ENCODE assay signal across 26 cellular contexts in the genomic region with DNA sequence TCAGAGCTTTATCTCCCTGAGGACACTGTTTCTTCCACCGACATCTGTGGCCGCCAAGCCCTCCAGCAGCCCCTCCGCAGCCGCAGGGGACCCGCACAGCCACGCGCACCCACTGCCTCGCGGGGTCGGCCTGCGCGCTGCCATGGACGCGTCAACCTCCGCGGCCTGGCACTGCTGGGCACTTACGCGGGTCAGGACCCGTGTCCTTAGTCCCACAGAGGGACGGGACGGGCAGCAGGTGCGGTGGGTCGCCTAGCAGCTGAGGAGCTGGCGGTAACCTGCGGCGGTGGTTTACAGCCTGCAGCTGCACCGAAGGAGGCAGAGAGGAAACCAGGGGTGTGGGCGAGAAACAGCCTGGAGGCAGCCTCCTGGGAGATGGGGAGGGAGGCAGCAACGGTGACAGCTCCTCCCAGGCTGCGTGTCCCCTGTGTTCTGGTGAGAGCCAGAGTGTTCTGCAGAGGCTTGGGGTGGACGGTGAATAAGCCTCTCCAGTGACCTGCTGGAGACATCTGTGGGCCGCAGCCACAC.
"Had no signal": no experiment of that assay in that cellular context is flagged by ENCODE, and none has a peak within 500 bp of the region (broad histone marks: within the 10 kb centered on the region; RNA-seq: fewer than 3 reads in every experiment).

No MANE protein-coding gene starts in this region.

- H3K4me3 ChIP-seq: Peyer's patch, SJCRH30 had no signal

- H3K4me1 Mint-ChIP-seq: activated naive CD8-positive, alpha-beta T cell treated with anti-CD3 and anti-CD28 coated beads, Interleukin-2, amount 50 U/mL, for 24 hours; brain; central memory CD8-positive, alpha-beta T cell; T-helper 17 cell had no signal

- FAIRE-seq: astrocyte had no signal

- ATAC-seq: activated CD8-positive, alpha-beta T cell treated with anti-CD3 and anti-CD28 coated beads, Interleukin-2, amount 10 ng/mL, durations not matched to agents 7 days and 5 days; activated naive CD4-positive, alpha-beta T cell treated with anti-CD3 and anti-CD28 coated beads, Interleukin-2, amount 50 U/mL, for 72 hours; activated naive CD8-positive, alpha-beta T cell treated with anti-CD3 and anti-CD28 coated beads, Interleukin-2, amount 50 U/mL, for 24 hours; T-helper 17 cell; WTC11 had no signal

- H3K36me3 Mint-ChIP-seq: activated naive CD4-positive, alpha-beta T cell treated with anti-CD3 and anti-CD28 coated beads, Interleukin-2, amount 50 U/mL, for 72 hours; brain; WTC11 had no signal

- DNase-seq: activated CD4-positive, alpha-beta T cell treated with anti-CD3 and anti-CD28 coated beads for 48 hours; activated CD4-positive, alpha-beta T cell treated with anti-CD3 and anti-CD28 coated beads, Interleukin-2, amount 50 U/mL, for 4 hours; activated CD4-positive, CD25-positive, alpha-beta regulatory T cell treated with anti-CD3 and anti-CD28 coated beads, Interleukin-2, amount 50 U/mL, for 72 hours; activated CD8-positive, alpha-beta memory T cell treated with anti-CD3 and anti-CD28 coated beads, Interleukin-2, amount 50 U/mL, for 48 hours; activated CD8-positive, alpha-beta T cell treated with anti-CD3 and anti-CD28 coated beads, Interleukin-2, amount 10 ng/mL, durations not matched to agents 7 days and 5 days; activated naive CD4-positive, alpha-beta T cell treated with Interleukin-2 at 50 U/mL for 16 hours; activated naive CD8-positive, alpha-beta T cell treated with anti-CD3 and anti-CD28 coated beads, Interleukin-2, amount 50 U/mL, for 24 hours; activated T-cell treated with anti-CD3 and anti-CD28 coated beads, Interleukin-2, amount 50 U/mL, for 1 hour; amniotic stem cell; NCI-H1092; NCI-H1417; NCI-H1930; NCI-H2171 treated with DMSO at 0.1 percent for 48 hours; NCI-H226; NCI-H526 treated with DMSO at 0.1 percent for 48 hours; Peyer's patch; Right ventricle myocardium superior; SJCRH30; T-helper 17 cell; T-helper 9 cell had no signal

- H3K27ac Mint-ChIP-seq: activated CD8-positive, alpha-beta T cell treated with anti-CD3 and anti-CD28 coated beads, Interleukin-2, amount 10 ng/mL, durations not matched to agents 7 days and 5 days; activated naive CD4-positive, alpha-beta T cell treated with anti-CD3 and anti-CD28 coated beads, Interleukin-2, amount 50 U/mL, for 72 hours; activated naive CD8-positive, alpha-beta T cell treated with anti-CD3 and anti-CD28 coated beads, Interleukin-2, amount 50 U/mL, for 24 hours; brain; T-helper 17 cell; WTC11 had no signal

- H3K27ac ChIP-seq: Peyer's patch, RWPE1, SJCRH30 had no signal

- H3K9me3 Mint-ChIP-seq: activated naive CD4-positive, alpha-beta T cell treated with anti-CD3 and anti-CD28 coated beads, Interleukin-2, amount 50 U/mL, for 72 hours; activated naive CD8-positive, alpha-beta T cell treated with anti-CD3 and anti-CD28 coated beads, Interleukin-2, amount 50 U/mL, for 24 hours; central memory CD8-positive, alpha-beta T cell; WTC11 had no signal

- H3K4me3 Mint-ChIP-seq: activated CD8-positive, alpha-beta T cell treated with anti-CD3 and anti-CD28 coated beads, Interleukin-2, amount 10 ng/mL, durations not matched to agents 7 days and 5 days; activated naive CD8-positive, alpha-beta T cell treated with anti-CD3 and anti-CD28 coated beads, Interleukin-2, amount 50 U/mL, for 24 hours; brain; central memory CD8-positive, alpha-beta T cell; T-helper 17 cell; WTC11 had no signal

- H3K36me3 ChIP-seq: Peyer's patch, SJCRH30 had no signal

- H3K27me3 Mint-ChIP-seq: activated naive CD8-positive, alpha-beta T cell treated with anti-CD3 and anti-CD28 coated beads, Interleukin-2, amount 50 U/mL, for 24 hours; central memory CD8-positive, alpha-beta T cell; T-helper 17 cell had no signal

- H3K9me3 ChIP-seq: Peyer's patch, SJCRH30 had no signal

- H3K27me3 ChIP-seq: Peyer's patch had no signal

- H3K4me1 ChIP-seq: Peyer's patch, SJCRH30 had no signal
